ENCODE assay signal across 25 cellular contexts in genomic region chr2:128550389-128550788, GRCh38.
"Had no signal": no experiment of that assay in that cellular context is flagged by ENCODE, and none has a peak within 500 bp of the region (broad histone marks: within the 10 kb centered on the region; RNA-seq: fewer than 3 reads in every experiment).

No MANE protein-coding gene starts in this region.

- H3K36me3 Mint-ChIP-seq: activated naive CD4-positive, alpha-beta T cell treated with anti-CD3 and anti-CD28 coated beads, Interleukin-2, amount 50 U/mL, for 72 hours had no signal

- H3K4me3 Mint-ChIP-seq: activated CD4-positive, alpha-beta memory T cell treated with anti-CD3 and anti-CD28 coated beads, Interleukin-2, amount 10 ng/mL, durations not matched to agents 7 days and 5 days; activated T-cell treated with anti-CD3 and anti-CD28 coated beads, Interleukin-2, amount 50 U/mL, for 24 hours; activated T-helper 1 cell treated with anti-CD3 and anti-CD28 coated beads, Interleukin-12 subunit alpha, Interleukin-12 subunit beta, Interleukin-2, Interleukin-4 antibody, amounts not matched to agents 30 ng/mL and 10 ng/mL and 1 ng/mL, durations not matched to agents 14 hours and 24 hours and 36 hours had no signal

- H3K4me2 ChIP-seq: KMS-11, SK-N-SH had no signal

- H3K9me3 ChIP-seq: SK-N-SH had no signal

- H3K9ac ChIP-seq: KMS-11, SK-N-SH had no signal

- H3K27me3 ChIP-seq: brain microvascular endothelial cell, cardiac muscle cell had no signal

- H3K4me1 Mint-ChIP-seq: activated CD4-positive, alpha-beta memory T cell treated with anti-CD3 and anti-CD28 coated beads, Interleukin-2, amount 10 ng/mL, durations not matched to agents 7 days and 5 days had no signal

- ATAC-seq: activated naive CD4-positive, alpha-beta T cell treated with anti-CD3 and anti-CD28 coated beads, Interleukin-2, amount 50 U/mL, for 72 hours had no signal

- H3K27me3 Mint-ChIP-seq: activated CD4-positive, alpha-beta memory T cell treated with anti-CD3 and anti-CD28 coated beads, Interleukin-2, amount 10 ng/mL, durations not matched to agents 7 days and 5 days; activated T-cell treated with anti-CD3 and anti-CD28 coated beads, Interleukin-2, amount 50 U/mL, for 24 hours had no signal

- H3K27ac ChIP-seq: brain microvascular endothelial cell, cardiac muscle cell, KMS-11, VCaP had no signal

- H3K27ac Mint-ChIP-seq: activated CD4-positive, alpha-beta memory T cell treated with anti-CD3 and anti-CD28 coated beads, Interleukin-2, amount 10 ng/mL, durations not matched to agents 7 days and 5 days; activated T-cell treated with anti-CD3 and anti-CD28 coated beads, Interleukin-2, amount 50 U/mL, for 24 hours; activated T-helper 1 cell treated with anti-CD3 and anti-CD28 coated beads, Interleukin-12 subunit alpha, Interleukin-12 subunit beta, Interleukin-2, Interleukin-4 antibody, amounts not matched to agents 30 ng/mL and 10 ng/mL and 1 ng/mL, durations not matched to agents 14 hours and 24 hours and 36 hours had no signal

- H3K4me3 ChIP-seq: cardiac muscle cell had no signal

- H3K36me3 ChIP-seq: brain microvascular endothelial cell, cardiac muscle cell had no signal

- H3K9me3 Mint-ChIP-seq: activated CD4-positive, alpha-beta memory T cell treated with anti-CD3 and anti-CD28 coated beads, Interleukin-2, amount 10 ng/mL, durations not matched to agents 7 days and 5 days; activated naive CD4-positive, alpha-beta T cell treated with anti-CD3 and anti-CD28 coated beads, Interleukin-2, amount 50 U/mL, for 72 hours; activated T-cell treated with anti-CD3 and anti-CD28 coated beads, Interleukin-2, amount 50 U/mL, for 24 hours had no signal

- DNase-seq: activated CD4-positive, alpha-beta memory T cell treated with anti-CD3 and anti-CD28 coated beads, Interleukin-2, amount 10 ng/mL, durations not matched to agents 7 days and 5 days; activated CD4-positive, alpha-beta T cell treated with anti-CD3 and anti-CD28 coated beads, Interleukin-2, amount 50 U/mL, for 1 hour; activated CD4-positive, CD25-positive, alpha-beta regulatory T cell; activated CD8-positive, alpha-beta memory T cell treated with anti-CD3 and anti-CD28 coated beads, Interleukin-2, amount 50 U/mL, for 4 hours; activated effector memory CD4-positive, alpha-beta T cell treated with anti-CD3 and anti-CD28 coated beads, Interleukin-2, amount 50 U/mL, for 16 hours; activated naive CD4-positive, alpha-beta T cell treated with Interleukin-2 at 50 U/mL for 16 hours; activated T-cell treated with anti-CD3 and anti-CD28 coated beads, Interleukin-2, amount 50 U/mL, for 24 hours; brain microvascular endothelial cell; NCI-H1092; NCI-H1417; NCI-H1930; NCI-H2107; NCI-H2171 treated with DMSO at 0.1 percent for 48 hours; NCI-H226; NCI-H510A; NCI-H526 treated with DMSO at 0.1 percent for 48 hours; NCI-H82; SIG-M5; SK-N-SH; T-helper 1 cell had no signal
